In genomic region chr21:21547368-21547953, GRCh38 we compare ENCODE assay signal across 1 cellular context.
TF ChIP-seq lines count a peak whose summit lies in the region.

No MANE protein-coding gene starts in this region.

TF ChIP-seq in K562, 482 proteins besides CTCF, POLR2A, EP300 and RAD21 (continued from another document):
- TF ChIP-seq PBX2 (CRISPR knock-in tag; IDR thresholded peaks at IDR 0.05; ENCODE audit: low read depth) (no peak), PBX2 (tag; conservative IDR thresholded peaks at IDR 0.05; ENCODE audit: low read depth) (0 out of 2 replicates have a peak, but pooled peaks have one; percentile 27), ZNF124 (CRISPR knock-in tag; IDR thresholded peaks at IDR 0.05) (no peak)
TF ChIP-seq in K562: peak in this region for 6.
